In the genomic region with DNA sequence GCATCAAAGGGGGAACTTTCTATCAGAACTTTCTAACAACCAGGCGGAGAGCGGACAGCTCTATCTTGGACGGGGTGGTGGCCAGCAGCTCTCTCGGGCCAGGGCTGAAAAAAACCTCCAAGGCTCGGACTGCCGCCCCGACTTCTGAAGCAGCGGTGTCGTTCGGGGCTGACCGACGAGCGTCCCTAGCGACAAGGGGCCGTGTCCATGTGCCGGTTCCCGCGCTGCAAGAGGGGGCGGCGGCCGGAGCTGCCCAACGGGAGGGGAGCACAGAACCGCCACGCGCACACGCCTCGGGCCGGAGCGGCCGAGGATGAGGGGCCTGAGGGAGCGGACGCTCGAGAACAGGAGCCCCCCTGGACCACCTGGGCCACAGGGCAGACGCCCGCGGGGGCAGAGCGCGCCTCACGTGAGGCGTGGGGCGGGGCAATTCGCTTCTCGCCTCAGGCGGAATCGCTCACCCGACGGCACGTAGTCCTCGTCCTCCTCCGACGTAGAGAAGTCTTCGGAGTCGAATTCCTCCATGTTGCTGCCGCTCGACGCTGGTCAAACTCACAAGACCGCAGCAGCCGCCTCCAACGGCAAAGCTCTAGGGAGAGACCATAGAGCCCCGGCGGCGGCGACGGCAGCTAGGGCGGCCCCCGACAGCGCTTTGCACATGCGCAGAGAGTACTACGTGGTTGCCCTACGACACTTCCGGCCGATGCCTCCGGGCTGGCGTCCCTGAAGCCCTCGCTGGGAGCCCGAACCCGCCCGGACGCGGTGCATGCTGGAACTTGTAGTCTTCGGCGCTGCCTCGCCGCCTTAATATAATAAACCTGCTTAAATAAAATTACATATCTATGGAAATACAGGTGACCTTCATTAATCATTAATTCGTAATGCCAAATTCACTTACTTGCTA, we compare ENCODE assay signal across 1 cellular context.
TF ChIP-seq lines count a peak whose summit lies in the region.

A gene (minus strand): TSS at position 676 of the 904 bp plus-strand sequence. CDS start 151 bp downstream, at position 525.

TF ChIP-seq in HepG2, 621 proteins besides CTCF, POLR2A, EP300 and RAD21 (continued from another document and continues in another):
- TF ChIP-seq, protein P1, sequence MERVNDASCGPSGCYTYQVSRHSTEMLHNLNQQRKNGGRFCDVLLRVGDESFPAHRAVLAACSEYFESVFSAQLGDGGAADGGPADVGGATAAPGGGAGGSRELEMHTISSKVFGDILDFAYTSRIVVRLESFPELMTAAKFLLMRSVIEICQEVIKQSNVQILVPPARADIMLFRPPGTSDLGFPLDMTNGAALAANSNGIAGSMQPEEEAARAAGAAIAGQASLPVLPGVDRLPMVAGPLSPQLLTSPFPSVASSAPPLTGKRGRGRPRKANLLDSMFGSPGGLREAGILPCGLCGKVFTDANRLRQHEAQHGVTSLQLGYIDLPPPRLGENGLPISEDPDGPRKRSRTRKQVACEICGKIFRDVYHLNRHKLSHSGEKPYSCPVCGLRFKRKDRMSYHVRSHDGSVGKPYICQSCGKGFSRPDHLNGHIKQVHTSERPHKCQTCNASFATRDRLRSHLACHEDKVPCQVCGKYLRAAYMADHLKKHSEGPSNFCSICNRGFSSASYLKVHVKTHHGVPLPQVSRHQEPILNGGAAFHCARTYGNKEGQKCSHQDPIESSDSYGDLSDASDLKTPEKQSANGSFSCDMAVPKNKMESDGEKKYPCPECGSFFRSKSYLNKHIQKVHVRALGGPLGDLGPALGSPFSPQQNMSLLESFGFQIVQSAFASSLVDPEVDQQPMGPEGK (CRISPR knock-in tag; IDR thresholded peaks at IDR 0.05) = peak; percentile 78
- TF ChIP-seq PHF5A (CRISPR knock-in tag; IDR thresholded peaks at IDR 0.05; ENCODE audit: low read depth, unreplicated experiment) (no peak), RBM39 (IDR thresholded peaks at IDR 0.05; ENCODE audit: low read depth, low read length, poor library complexity, severe bottlenecking) (peak; percentile 88), MAZ (IDR thresholded peaks at IDR 0.05; ENCODE audit: borderline replicate concordance, low read depth, low read length) (peak; percentile 48), MAZ (CRISPR knock-in tag; IDR thresholded peaks at IDR 0.05; ENCODE audit: low read depth) (peak; percentile 23; the same call in 1 of the 2 replicates), ZNF782 (CRISPR knock-in tag; IDR thresholded peaks at IDR 0.05; ENCODE audit: borderline replicate concordance) (peak; percentile 99), ZNF792 (CRISPR knock-in tag; IDR thresholded peaks at IDR 0.05) (peak; percentile 95), ZNF550 (CRISPR knock-in tag; IDR thresholded peaks at IDR 0.05; ENCODE audit: borderline replicate concordance) (no peak), HNF4A (CRISPR knock-in tag; IDR thresholded peaks at IDR 0.05) (no peak), NFRKB (IDR thresholded peaks at IDR 0.05) (no peak), SRSF4 (IDR thresholded peaks at IDR 0.05; ENCODE audit: low read depth, low read length, poor library complexity, severe bottlenecking) (no peak), YY1 (IDR thresholded peaks at IDR 0.05; ENCODE audit: insufficient read depth, insufficient replicate concordance, low read depth, low read length) (peak; percentile 64), NR3C1 (CRISPR knock-in tag; IDR thresholded peaks at IDR 0.05) (no peak), ZBTB7A (CRISPR knock-in tag; IDR thresholded peaks at IDR 0.05) (peak; percentile 86; the same call in 1 of the 2 replicates), ZNF205 (CRISPR knock-in tag; IDR thresholded peaks at IDR 0.05) (peak; percentile 27; the same call in 1 of the 2 replicates), ZNF546 (CRISPR knock-in tag; conservative IDR thresholded peaks at IDR 0.05) (peak; percentile 94), STAG1 (CRISPR knock-in tag; IDR thresholded peaks at IDR 0.05) (no peak), SNAPC2 (CRISPR knock-in tag; IDR thresholded peaks at IDR 0.05) (peak; percentile 97), RXRB (CRISPR knock-in tag; IDR thresholded peaks at IDR 0.05; ENCODE audit: borderline replicate concordance) (no peak), ZNF138 (CRISPR knock-in tag; IDR thresholded peaks at IDR 0.05; ENCODE audit: low read depth) (peak; percentile 55; the same call in 1 of the 2 replicates), ZMYM3 (CRISPR knock-in tag; IDR thresholded peaks at IDR 0.05) (peak; percentile 60), ZFY (CRISPR knock-in tag; IDR thresholded peaks at IDR 0.05) (peak; percentile 67), ZNF354B (CRISPR knock-in tag; IDR thresholded peaks at IDR 0.05) (peak; percentile 99), NR1H2 (CRISPR knock-in tag; IDR thresholded peaks at IDR 0.05; ENCODE audit: borderline replicate concordance, low read depth) (0 out of 2 replicates have a peak, but pooled peaks have one; percentile 84), ZNF589 (CRISPR knock-in tag; conservative IDR thresholded peaks at IDR 0.05) (peak; percentile 96), KLF15 (CRISPR knock-in tag; IDR thresholded peaks at IDR 0.05; ENCODE audit: borderline replicate concordance) (peak; percentile 99), SP140L (CRISPR knock-in tag; IDR thresholded peaks at IDR 0.05; ENCODE audit: borderline replicate concordance) (0 out of 2 replicates have a peak, but pooled peaks have one; percentile 86), ZNF501 (CRISPR knock-in tag; IDR thresholded peaks at IDR 0.05) (peak; percentile 96), ZNF670 (CRISPR knock-in tag; IDR thresholded peaks at IDR 0.05; ENCODE audit: borderline replicate concordance) (peak; percentile 22; the same call in 1 of the 2 replicates), TRIM24 (CRISPR knock-in tag; IDR thresholded peaks at IDR 0.05) (no peak), HCFC1 (IDR thresholded peaks at IDR 0.05; ENCODE audit: low read depth, low read length) (peak; percentile 91), RFXANK (CRISPR knock-in tag; IDR thresholded peaks at IDR 0.05) (peak; percentile 78; the same call in 1 of the 2 replicates)
- TF ChIP-seq, protein P2, sequence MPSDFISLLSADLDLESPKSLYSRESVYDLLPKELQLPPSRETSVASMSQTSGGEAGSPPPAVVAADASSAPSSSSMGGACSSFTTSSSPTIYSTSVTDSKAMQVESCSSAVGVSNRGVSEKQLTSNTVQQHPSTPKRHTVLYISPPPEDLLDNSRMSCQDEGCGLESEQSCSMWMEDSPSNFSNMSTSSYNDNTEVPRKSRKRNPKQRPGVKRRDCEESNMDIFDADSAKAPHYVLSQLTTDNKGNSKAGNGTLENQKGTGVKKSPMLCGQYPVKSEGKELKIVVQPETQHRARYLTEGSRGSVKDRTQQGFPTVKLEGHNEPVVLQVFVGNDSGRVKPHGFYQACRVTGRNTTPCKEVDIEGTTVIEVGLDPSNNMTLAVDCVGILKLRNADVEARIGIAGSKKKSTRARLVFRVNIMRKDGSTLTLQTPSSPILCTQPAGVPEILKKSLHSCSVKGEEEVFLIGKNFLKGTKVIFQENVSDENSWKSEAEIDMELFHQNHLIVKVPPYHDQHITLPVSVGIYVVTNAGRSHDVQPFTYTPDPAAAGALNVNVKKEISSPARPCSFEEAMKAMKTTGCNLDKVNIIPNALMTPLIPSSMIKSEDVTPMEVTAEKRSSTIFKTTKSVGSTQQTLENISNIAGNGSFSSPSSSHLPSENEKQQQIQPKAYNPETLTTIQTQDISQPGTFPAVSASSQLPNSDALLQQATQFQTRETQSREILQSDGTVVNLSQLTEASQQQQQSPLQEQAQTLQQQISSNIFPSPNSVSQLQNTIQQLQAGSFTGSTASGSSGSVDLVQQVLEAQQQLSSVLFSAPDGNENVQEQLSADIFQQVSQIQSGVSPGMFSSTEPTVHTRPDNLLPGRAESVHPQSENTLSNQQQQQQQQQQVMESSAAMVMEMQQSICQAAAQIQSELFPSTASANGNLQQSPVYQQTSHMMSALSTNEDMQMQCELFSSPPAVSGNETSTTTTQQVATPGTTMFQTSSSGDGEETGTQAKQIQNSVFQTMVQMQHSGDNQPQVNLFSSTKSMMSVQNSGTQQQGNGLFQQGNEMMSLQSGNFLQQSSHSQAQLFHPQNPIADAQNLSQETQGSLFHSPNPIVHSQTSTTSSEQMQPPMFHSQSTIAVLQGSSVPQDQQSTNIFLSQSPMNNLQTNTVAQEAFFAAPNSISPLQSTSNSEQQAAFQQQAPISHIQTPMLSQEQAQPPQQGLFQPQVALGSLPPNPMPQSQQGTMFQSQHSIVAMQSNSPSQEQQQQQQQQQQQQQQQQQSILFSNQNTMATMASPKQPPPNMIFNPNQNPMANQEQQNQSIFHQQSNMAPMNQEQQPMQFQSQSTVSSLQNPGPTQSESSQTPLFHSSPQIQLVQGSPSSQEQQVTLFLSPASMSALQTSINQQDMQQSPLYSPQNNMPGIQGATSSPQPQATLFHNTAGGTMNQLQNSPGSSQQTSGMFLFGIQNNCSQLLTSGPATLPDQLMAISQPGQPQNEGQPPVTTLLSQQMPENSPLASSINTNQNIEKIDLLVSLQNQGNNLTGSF (CRISPR knock-in tag; IDR thresholded peaks at IDR 0.05) = peak; percentile 95
- TF ChIP-seq, protein P3, sequence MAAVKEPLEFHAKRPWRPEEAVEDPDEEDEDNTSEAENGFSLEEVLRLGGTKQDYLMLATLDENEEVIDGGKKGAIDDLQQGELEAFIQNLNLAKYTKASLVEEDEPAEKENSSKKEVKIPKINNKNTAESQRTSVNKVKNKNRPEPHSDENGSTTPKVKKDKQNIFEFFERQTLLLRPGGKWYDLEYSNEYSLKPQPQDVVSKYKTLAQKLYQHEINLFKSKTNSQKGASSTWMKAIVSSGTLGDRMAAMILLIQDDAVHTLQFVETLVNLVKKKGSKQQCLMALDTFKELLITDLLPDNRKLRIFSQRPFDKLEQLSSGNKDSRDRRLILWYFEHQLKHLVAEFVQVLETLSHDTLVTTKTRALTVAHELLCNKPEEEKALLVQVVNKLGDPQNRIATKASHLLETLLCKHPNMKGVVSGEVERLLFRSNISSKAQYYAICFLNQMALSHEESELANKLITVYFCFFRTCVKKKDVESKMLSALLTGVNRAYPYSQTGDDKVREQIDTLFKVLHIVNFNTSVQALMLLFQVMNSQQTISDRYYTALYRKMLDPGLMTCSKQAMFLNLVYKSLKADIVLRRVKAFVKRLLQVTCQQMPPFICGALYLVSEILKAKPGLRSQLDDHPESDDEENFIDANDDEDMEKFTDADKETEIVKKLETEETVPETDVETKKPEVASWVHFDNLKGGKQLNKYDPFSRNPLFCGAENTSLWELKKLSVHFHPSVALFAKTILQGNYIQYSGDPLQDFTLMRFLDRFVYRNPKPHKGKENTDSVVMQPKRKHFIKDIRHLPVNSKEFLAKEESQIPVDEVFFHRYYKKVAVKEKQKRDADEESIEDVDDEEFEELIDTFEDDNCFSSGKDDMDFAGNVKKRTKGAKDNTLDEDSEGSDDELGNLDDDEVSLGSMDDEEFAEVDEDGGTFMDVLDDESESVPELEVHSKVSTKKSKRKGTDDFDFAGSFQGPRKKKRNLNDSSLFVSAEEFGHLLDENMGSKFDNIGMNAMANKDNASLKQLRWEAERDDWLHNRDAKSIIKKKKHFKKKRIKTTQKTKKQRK (IDR thresholded peaks at IDR 0.05; ENCODE audit: low read length) = no peak
- TF ChIP-seq, protein P4, sequence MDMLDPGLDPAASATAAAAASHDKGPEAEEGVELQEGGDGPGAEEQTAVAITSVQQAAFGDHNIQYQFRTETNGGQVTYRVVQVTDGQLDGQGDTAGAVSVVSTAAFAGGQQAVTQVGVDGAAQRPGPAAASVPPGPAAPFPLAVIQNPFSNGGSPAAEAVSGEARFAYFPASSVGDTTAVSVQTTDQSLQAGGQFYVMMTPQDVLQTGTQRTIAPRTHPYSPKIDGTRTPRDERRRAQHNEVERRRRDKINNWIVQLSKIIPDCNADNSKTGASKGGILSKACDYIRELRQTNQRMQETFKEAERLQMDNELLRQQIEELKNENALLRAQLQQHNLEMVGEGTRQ (IDR thresholded peaks at IDR 0.05; ENCODE audit: low read depth, low read length) = peak; percentile 53; the same call in 1 of the 2 replicates
- TF ChIP-seq, protein P4 (CRISPR knock-in tag; IDR thresholded peaks at IDR 0.05; ENCODE audit: borderline replicate concordance) = peak; percentile 59; the same call in 1 of the 2 replicates
- TF ChIP-seq, protein P5, sequence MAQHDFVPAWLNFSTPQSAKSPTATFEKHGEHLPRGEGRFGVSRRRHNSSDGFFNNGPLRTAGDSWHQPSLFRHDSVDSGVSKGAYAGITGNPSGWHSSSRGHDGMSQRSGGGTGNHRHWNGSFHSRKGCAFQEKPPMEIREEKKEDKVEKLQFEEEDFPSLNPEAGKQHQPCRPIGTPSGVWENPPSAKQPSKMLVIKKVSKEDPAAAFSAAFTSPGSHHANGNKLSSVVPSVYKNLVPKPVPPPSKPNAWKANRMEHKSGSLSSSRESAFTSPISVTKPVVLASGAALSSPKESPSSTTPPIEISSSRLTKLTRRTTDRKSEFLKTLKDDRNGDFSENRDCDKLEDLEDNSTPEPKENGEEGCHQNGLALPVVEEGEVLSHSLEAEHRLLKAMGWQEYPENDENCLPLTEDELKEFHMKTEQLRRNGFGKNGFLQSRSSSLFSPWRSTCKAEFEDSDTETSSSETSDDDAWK (CRISPR knock-in tag; IDR thresholded peaks at IDR 0.05) = no peak
- TF ChIP-seq, protein P6, sequence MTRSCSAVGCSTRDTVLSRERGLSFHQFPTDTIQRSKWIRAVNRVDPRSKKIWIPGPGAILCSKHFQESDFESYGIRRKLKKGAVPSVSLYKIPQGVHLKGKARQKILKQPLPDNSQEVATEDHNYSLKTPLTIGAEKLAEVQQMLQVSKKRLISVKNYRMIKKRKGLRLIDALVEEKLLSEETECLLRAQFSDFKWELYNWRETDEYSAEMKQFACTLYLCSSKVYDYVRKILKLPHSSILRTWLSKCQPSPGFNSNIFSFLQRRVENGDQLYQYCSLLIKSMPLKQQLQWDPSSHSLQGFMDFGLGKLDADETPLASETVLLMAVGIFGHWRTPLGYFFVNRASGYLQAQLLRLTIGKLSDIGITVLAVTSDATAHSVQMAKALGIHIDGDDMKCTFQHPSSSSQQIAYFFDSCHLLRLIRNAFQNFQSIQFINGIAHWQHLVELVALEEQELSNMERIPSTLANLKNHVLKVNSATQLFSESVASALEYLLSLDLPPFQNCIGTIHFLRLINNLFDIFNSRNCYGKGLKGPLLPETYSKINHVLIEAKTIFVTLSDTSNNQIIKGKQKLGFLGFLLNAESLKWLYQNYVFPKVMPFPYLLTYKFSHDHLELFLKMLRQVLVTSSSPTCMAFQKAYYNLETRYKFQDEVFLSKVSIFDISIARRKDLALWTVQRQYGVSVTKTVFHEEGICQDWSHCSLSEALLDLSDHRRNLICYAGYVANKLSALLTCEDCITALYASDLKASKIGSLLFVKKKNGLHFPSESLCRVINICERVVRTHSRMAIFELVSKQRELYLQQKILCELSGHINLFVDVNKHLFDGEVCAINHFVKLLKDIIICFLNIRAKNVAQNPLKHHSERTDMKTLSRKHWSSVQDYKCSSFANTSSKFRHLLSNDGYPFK (CRISPR knock-in tag; IDR thresholded peaks at IDR 0.05; ENCODE audit: borderline replicate concordance) = peak; percentile 90
